ENCODE assay signal across 8 cellular contexts in the genomic region with DNA sequence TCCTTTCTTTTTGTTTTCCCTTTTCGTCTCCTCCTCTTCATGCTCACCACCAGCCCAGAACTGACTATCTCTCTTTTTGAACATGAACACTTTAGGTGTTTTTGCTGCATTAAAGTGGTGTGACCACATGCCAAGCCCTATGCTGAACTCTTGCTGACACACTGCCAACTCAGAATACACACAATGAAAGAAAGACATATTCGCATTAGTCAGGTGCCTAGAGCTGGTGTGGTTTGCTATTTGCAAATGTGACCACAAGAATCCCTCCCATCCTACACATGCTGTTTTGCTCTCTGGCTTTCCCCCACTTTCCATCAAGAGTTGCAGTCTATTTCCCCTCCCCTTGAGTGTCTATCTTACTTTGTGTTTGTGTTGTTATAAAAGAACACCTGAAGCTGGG.
A peak's percentile ranks its signal among the peaks of the same experiment; 100 is the strongest.
DNase-seq lines count a peak whose midpoint lies in the region; ATAC-seq and TF ChIP-seq lines count a peak whose summit lies in the region.

No MANE protein-coding gene starts in this region.

- intact Hi-C loops in spleen (cut with DNase I; ENCODE audit: low total_unique reads) = no loop called here

- TF ChIP-seq CTCF in astrocyte of the spinal cord (IDR thresholded peaks at IDR 0.05; ENCODE audit: low read depth, low read length) (no peak), spleen (IDR thresholded peaks at IDR 0.05 in 8 of 11, conservative IDR thresholded peaks at IDR 0.05 in 3 of 11) (no peak), tibial nerve (IDR thresholded peaks at IDR 0.05) (no peak)

- no peaks in the 10 kb centered on the region for H3K36me3 ChIP-seq in spleen
- no peaks in the 10 kb centered on the region for H3K36me3 ChIP-seq in tibial nerve

- TF ChIP-seq EP300 in tibial nerve (IDR thresholded peaks at IDR 0.05) = no peak

- H3K9me3 ChIP-seq in spleen (no peaks in the 10 kb centered on the region), tibial nerve (no peaks in the 10 kb centered on the region)

- H3K27me3 Mint-ChIP-seq in T-helper 2 cell treated with Interferon-gamma antibody and Interleukin-4, amounts not matched to agents 5 μg/mL and 100 μg/mL, for 36 hours (ENCODE audit: low read depth) = no peaks in the 10 kb centered on the region

- TF ChIP-seq POLR2A in spleen (IDR thresholded peaks at IDR 0.05) (no peak), tibial nerve (IDR thresholded peaks at IDR 0.05) (no peak)

- peaks cover 18% of the 10 kb centered on the region for H3K9me3 Mint-ChIP-seq in T-helper 2 cell treated with Interferon-gamma antibody and Interleukin-4, amounts not matched to agents 5 μg/mL and 100 μg/mL, for 36 hours

- peak; percentile 46 for ATAC-seq in HG02588 (IDR thresholded peaks at IDR 0.05; ENCODE audit: unreplicated experiment)

- no peaks in the 10 kb centered on the region for H3K27me3 ChIP-seq in spleen (replicated peaks in 1 of 7)
- H3K27me3 ChIP-seq in tibial nerve = no peaks in the 10 kb centered on the region

- peak overlapping the region; percentile 78 for H3K4me3 Mint-ChIP-seq in T-helper 2 cell treated with Interferon-gamma antibody and Interleukin-4, amounts not matched to agents 5 μg/mL and 100 μg/mL, for 36 hours

- in situ Hi-C loops in astrocyte of the spinal cord (cut with HindIII; ENCODE audit: low sequenced_read_pairs) = no loop called here

- H3K4me1 ChIP-seq in spleen (peaks cover 0 to 5% (median 0%) of the 10 kb centered on the region in 6 donors), tibial nerve (no peaks in the 10 kb centered on the region)

- DNase-seq in T-helper 2 cell treated with Interferon-gamma antibody and Interleukin-4, amounts not matched to agents 5 μg/mL and 100 μg/mL, for 36 hours (ENCODE audit: low spot score) = peak; percentile 79
- DNase-seq in astrocyte of the spinal cord (ENCODE audit: low read depth, low spot score) = peak; percentile 83
- peak; percentile 59 for DNase-seq in stimulated activated CD8-positive, alpha-beta memory T cell treated with anti-CD3 and anti-CD28 coated beads, Interleukin-4, amount 100 ng/mL, for 48 hours
- DNase-seq in spleen = no peak
- no peak for DNase-seq in UCSD-AML1 (lab: John Stamatoyannopoulos, UW; ENCODE audit: unreplicated experiment)
- no peak for DNase-seq in NCI-H510A treated with DMSO at 0.1 percent for 48 hours (lab: John Stamatoyannopoulos, UW)
- DNase-seq in tibial nerve (ENCODE audit: low spot score in 2 of 2) = no peak

- no peak overlapping the region for H3K4me3 ChIP-seq in astrocyte of the spinal cord (ENCODE audit: low read depth, low read length)
- H3K4me3 ChIP-seq in spleen = no peak overlapping the region
- H3K4me3 ChIP-seq in tibial nerve = no peak overlapping the region

- H3K36me3 Mint-ChIP-seq in T-helper 2 cell treated with Interferon-gamma antibody and Interleukin-4, amounts not matched to agents 5 μg/mL and 100 μg/mL, for 36 hours (ENCODE audit: low read depth) = peaks cover 43% of the 10 kb centered on the region

- 57 to 70% (median 67%) methylated on average over 2 of the region's 2 CpGs for WGBS in spleen, 5 donors
- WGBS in tibial nerve, 2 donors = 84 to 91% methylated on average over 2 of the region's 2 CpGs

- peak overlapping the region in 4 of 8 donors; percentile 12 to 40 (median 35) for H3K27ac ChIP-seq in spleen
- H3K27ac ChIP-seq in tibial nerve = no peak overlapping the region

- H3K27ac Mint-ChIP-seq in T-helper 2 cell treated with Interferon-gamma antibody and Interleukin-4, amounts not matched to agents 5 μg/mL and 100 μg/mL, for 36 hours = peak overlapping the region; percentile 95

- H3K4me1 Mint-ChIP-seq in T-helper 2 cell treated with Interferon-gamma antibody and Interleukin-4, amounts not matched to agents 5 μg/mL and 100 μg/mL, for 36 hours (ENCODE audit: low read depth) = peaks cover 55% of the 10 kb centered on the region

Comparison
In these comparisons a context has a peak if more than half of its experiments do, and no peak if none do; other contexts are left out.
1. DNase-seq: peak in T-helper 2 cell treated with Interferon-gamma antibody and Interleukin-4, amounts not matched to agents 5 μg/mL and 100 μg/mL, for 36 hours (single experiment), astrocyte of the spinal cord (single experiment) and stimulated activated CD8-positive, alpha-beta memory T cell treated with anti-CD3 and anti-CD28 coated beads, Interleukin-4, amount 100 ng/mL, for 48 hours (single experiment); none in spleen (single experiment), UCSD-AML1 (single experiment), NCI-H510A treated with DMSO at 0.1 percent for 48 hours (single experiment) and tibial nerve (0 of 2).